ENCODE assay signal across 1 cellular context in genomic region chr1:6989506-6990159, GRCh38.
TF ChIP-seq lines count a peak whose summit lies in the region.

No MANE protein-coding gene starts in this region.

TF ChIP-seq in GM23338, 12 proteins besides CTCF, POLR2A, EP300 and RAD21 (continued from another document):
- TF ChIP-seq ZNF462 (CRISPR knock-in tag; IDR thresholded peaks at IDR 0.05) (no peak; the same call in 1 of the 2 replicates), NANOG (IDR thresholded peaks at IDR 0.05; ENCODE audit: borderline replicate concordance) (no peak), ZNF331 (CRISPR knock-in tag; IDR thresholded peaks at IDR 0.05; ENCODE audit: low read depth) (no peak), ZNF114 (CRISPR knock-in tag; IDR thresholded peaks at IDR 0.05) (no peak), STAT1 (IDR thresholded peaks at IDR 0.05; ENCODE audit: unreplicated experiment) (no peak), ETS1 (IDR thresholded peaks at IDR 0.05) (no peak), EZH2 (IDR thresholded peaks at IDR 0.05; ENCODE audit: low read depth, unreplicated experiment) (no peak), JUNB (IDR thresholded peaks at IDR 0.05; ENCODE audit: unreplicated experiment) (no peak), POLR2AphosphoS5 (IDR thresholded peaks at IDR 0.05; ENCODE audit: low read depth) (no peak)
